Comparison of ENCODE assay signal across 1 cellular context in the genomic region with DNA sequence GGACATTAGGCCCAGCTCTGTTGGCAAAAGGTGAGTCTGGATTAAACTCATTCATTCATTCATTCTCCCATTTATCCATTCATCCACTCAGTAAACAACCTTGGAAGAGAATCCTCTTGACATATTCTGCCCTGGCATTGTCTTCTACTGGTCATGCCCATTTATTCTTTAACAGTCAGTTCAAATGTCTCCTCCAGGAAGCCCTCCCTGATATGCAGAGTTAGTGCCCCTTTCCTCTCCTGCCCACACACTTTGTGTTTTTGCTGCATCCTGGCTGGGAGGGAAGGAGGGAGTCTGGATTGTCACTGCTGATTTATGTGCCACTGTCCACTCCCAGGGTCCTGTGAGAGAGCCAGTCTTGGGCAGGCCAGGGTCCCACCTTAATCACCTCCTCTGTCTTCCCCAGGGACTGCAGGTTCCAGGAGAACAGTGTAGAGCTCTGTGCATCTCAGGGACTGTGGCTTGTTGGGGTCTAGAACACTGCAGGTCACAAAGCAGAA.
TF ChIP-seq lines count a peak whose summit lies in the region.

No MANE protein-coding gene starts in this region.

TF ChIP-seq in K562, 482 proteins besides CTCF, POLR2A, EP300 and RAD21 (continued from another document):
- TF ChIP-seq, protein P1, sequence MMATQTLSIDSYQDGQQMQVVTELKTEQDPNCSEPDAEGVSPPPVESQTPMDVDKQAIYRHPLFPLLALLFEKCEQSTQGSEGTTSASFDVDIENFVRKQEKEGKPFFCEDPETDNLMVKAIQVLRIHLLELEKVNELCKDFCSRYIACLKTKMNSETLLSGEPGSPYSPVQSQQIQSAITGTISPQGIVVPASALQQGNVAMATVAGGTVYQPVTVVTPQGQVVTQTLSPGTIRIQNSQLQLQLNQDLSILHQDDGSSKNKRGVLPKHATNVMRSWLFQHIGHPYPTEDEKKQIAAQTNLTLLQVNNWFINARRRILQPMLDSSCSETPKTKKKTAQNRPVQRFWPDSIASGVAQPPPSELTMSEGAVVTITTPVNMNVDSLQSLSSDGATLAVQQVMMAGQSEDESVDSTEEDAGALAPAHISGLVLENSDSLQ (IDR thresholded peaks at IDR 0.05): 0 out of 2 replicates have a peak, but pooled peaks have one; percentile 10
- TF ChIP-seq, protein P2, sequence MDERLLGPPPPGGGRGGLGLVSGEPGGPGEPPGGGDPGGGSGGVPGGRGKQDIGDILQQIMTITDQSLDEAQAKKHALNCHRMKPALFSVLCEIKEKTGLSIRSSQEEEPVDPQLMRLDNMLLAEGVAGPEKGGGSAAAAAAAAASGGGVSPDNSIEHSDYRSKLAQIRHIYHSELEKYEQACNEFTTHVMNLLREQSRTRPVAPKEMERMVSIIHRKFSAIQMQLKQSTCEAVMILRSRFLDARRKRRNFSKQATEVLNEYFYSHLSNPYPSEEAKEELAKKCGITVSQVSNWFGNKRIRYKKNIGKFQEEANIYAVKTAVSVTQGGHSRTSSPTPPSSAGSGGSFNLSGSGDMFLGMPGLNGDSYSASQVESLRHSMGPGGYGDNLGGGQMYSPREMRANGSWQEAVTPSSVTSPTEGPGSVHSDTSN (CRISPR knock-in tag; IDR thresholded peaks at IDR 0.05; ENCODE audit: low read depth): no peak
- TF ChIP-seq, protein P2 (tag; conservative IDR thresholded peaks at IDR 0.05; ENCODE audit: low read depth): peak; percentile 23; the same call in 1 of the 2 replicates
